30 cellular contexts compared by ENCODE assay signal in genomic region chr2:215911686-215912085, GRCh38.
"Had no signal": no experiment of that assay in that cellular context is flagged by ENCODE, and none has a peak within 500 bp of the region (broad histone marks: within the 10 kb centered on the region; RNA-seq: fewer than 3 reads in every experiment).

No MANE protein-coding gene starts in this region.

- H3K9me3 ChIP-seq: esophagus squamous epithelium, gastroesophageal sphincter had no signal

- H3K4me1 ChIP-seq: esophagus squamous epithelium, gastroesophageal sphincter had no signal

- H3K4me1 Mint-ChIP-seq: activated CD4-positive, alpha-beta T cell treated with anti-CD3 and anti-CD28 coated beads for 36 hours; T-helper 17 cell had no signal

- ATAC-seq: activated CD4-positive, alpha-beta T cell treated with anti-CD3 and anti-CD28 coated beads for 36 hours; activated naive CD4-positive, alpha-beta T cell treated with anti-CD3 and anti-CD28 coated beads, Interleukin-2, amount 50 U/mL, for 72 hours; activated T-cell treated with anti-CD3 and anti-CD28 coated beads, Interleukin-2, amount 50 U/mL, for 72 hours; gastroesophageal sphincter; heart right ventricle; T-helper 17 cell had no signal

- H3K27ac Mint-ChIP-seq: activated CD4-positive, alpha-beta memory T cell treated with anti-CD3 and anti-CD28 coated beads, Interleukin-2, amount 10 ng/mL, durations not matched to agents 7 days and 5 days; activated CD4-positive, alpha-beta T cell treated with anti-CD3 and anti-CD28 coated beads for 36 hours; activated CD4-positive, alpha-beta T cell treated with anti-CD3 and anti-CD28 coated beads, Interleukin-2, amount 10 ng/mL, durations not matched to agents 24 days and 14 days; activated naive CD4-positive, alpha-beta T cell treated with anti-CD3 and anti-CD28 coated beads, Interleukin-2, amount 10 ng/mL, durations not matched to agents 7 days and 5 days; activated naive CD4-positive, alpha-beta T cell treated with anti-CD3 and anti-CD28 coated beads, Interleukin-2, amount 50 U/mL, for 72 hours; activated T-cell treated with anti-CD3 and anti-CD28 coated beads, Interleukin-2, amount 50 U/mL, for 24 hours; activated T-cell treated with anti-CD3 and anti-CD28 coated beads, Interleukin-2, amount 50 U/mL, for 72 hours; T-helper 17 cell; T-helper 2 cell treated with Interferon-gamma antibody and Interleukin-4, amounts not matched to agents 5 μg/mL and 100 μg/mL, for 36 hours had no signal

- H3K27me3 ChIP-seq: esophagus squamous epithelium, gastroesophageal sphincter, heart right ventricle had no signal

- H3K4me3 Mint-ChIP-seq: activated CD4-positive, alpha-beta memory T cell treated with anti-CD3 and anti-CD28 coated beads, Interleukin-2, amount 10 ng/mL, durations not matched to agents 7 days and 5 days; activated CD4-positive, alpha-beta T cell treated with anti-CD3 and anti-CD28 coated beads for 36 hours; activated CD4-positive, alpha-beta T cell treated with anti-CD3 and anti-CD28 coated beads, Interleukin-2, amount 10 ng/mL, durations not matched to agents 24 days and 14 days; activated naive CD4-positive, alpha-beta T cell treated with anti-CD3 and anti-CD28 coated beads, Interleukin-2, amount 10 ng/mL, durations not matched to agents 7 days and 5 days; activated T-cell treated with anti-CD3 and anti-CD28 coated beads, Interleukin-2, amount 50 U/mL, for 24 hours; activated T-cell treated with anti-CD3 and anti-CD28 coated beads, Interleukin-2, amount 50 U/mL, for 72 hours; T-helper 17 cell; T-helper 2 cell treated with Interferon-gamma antibody and Interleukin-4, amounts not matched to agents 5 μg/mL and 100 μg/mL, for 36 hours had no signal

- DNase-seq: activated CD4-positive, alpha-beta memory T cell treated with anti-CD3 and anti-CD28 coated beads, Interleukin-2, amount 10 ng/mL, durations not matched to agents 7 days and 5 days; activated CD4-positive, alpha-beta T cell treated with anti-CD3 and anti-CD28 coated beads for 36 hours; activated CD4-positive, alpha-beta T cell treated with anti-CD3 and anti-CD28 coated beads, Interleukin-2, amount 10 ng/mL, durations not matched to agents 24 days and 14 days; activated CD4-positive, CD25-positive, alpha-beta regulatory T cell; activated CD4-positive, CD25-positive, alpha-beta regulatory T cell treated with anti-CD3 and anti-CD28 coated beads, Interleukin-2, amount 50 U/mL, for 72 hours; activated CD8-positive, alpha-beta memory T cell treated with anti-CD3 and anti-CD28 coated beads, Interleukin-2, amount 50 U/mL, for 48 hours; activated gamma-delta T cell; activated naive CD4-positive, alpha-beta T cell; activated naive CD4-positive, alpha-beta T cell treated with anti-CD3 and anti-CD28 coated beads, Interleukin-2, amount 10 ng/mL, durations not matched to agents 7 days and 5 days; activated T-cell treated with anti-CD3 and anti-CD28 coated beads for 4 hours; activated T-cell treated with anti-CD3 and anti-CD28 coated beads, Interleukin-2, amount 50 U/mL, for 24 hours; activated T-cell treated with anti-CD3 and anti-CD28 coated beads, Interleukin-2, amount 50 U/mL, for 72 hours; amniotic stem cell; anterior cingulate cortex; caudate nucleus; effector CD8-positive, alpha-beta T cell; esophagus squamous epithelium; foreskin melanocyte; heart right ventricle; T-helper 1 cell; T-helper 17 cell; T1000 had no signal

- FAIRE-seq: astrocyte, colon, endometrium, endothelial cell of umbilical vein had no signal

- H3K9me3 Mint-ChIP-seq: activated CD4-positive, alpha-beta memory T cell treated with anti-CD3 and anti-CD28 coated beads, Interleukin-2, amount 10 ng/mL, durations not matched to agents 7 days and 5 days; activated CD4-positive, alpha-beta T cell treated with anti-CD3 and anti-CD28 coated beads, Interleukin-2, amount 10 ng/mL, durations not matched to agents 24 days and 14 days; activated naive CD4-positive, alpha-beta T cell treated with anti-CD3 and anti-CD28 coated beads, Interleukin-2, amount 10 ng/mL, durations not matched to agents 7 days and 5 days; activated naive CD4-positive, alpha-beta T cell treated with anti-CD3 and anti-CD28 coated beads, Interleukin-2, amount 50 U/mL, for 72 hours; activated T-cell treated with anti-CD3 and anti-CD28 coated beads, Interleukin-2, amount 50 U/mL, for 24 hours; activated T-cell treated with anti-CD3 and anti-CD28 coated beads, Interleukin-2, amount 50 U/mL, for 72 hours; T-helper 2 cell treated with Interferon-gamma antibody and Interleukin-4, amounts not matched to agents 5 μg/mL and 100 μg/mL, for 36 hours had no signal

- H3K36me3 ChIP-seq: esophagus squamous epithelium, gastroesophageal sphincter, heart right ventricle had no signal

- H3K36me3 Mint-ChIP-seq: activated naive CD4-positive, alpha-beta T cell treated with anti-CD3 and anti-CD28 coated beads, Interleukin-2, amount 10 ng/mL, durations not matched to agents 7 days and 5 days; activated naive CD4-positive, alpha-beta T cell treated with anti-CD3 and anti-CD28 coated beads, Interleukin-2, amount 50 U/mL, for 72 hours had no signal

- H3K27ac ChIP-seq: epithelial cell of prostate, esophagus squamous epithelium, gastroesophageal sphincter, heart right ventricle had no signal

- H3K4me3 ChIP-seq: esophagus squamous epithelium, gastroesophageal sphincter, heart right ventricle had no signal
